Comparison of ENCODE assay signal across 1 cellular context in genomic region chr5:94830520-94830919, GRCh38.
TF ChIP-seq lines count a peak whose summit lies in the region.

No MANE protein-coding gene starts in this region.

TF ChIP-seq in HCT116, 20 proteins besides CTCF, POLR2A, EP300 and RAD21 (continued from another document):
- TF ChIP-seq ZBTB33 (IDR thresholded peaks at IDR 0.05; ENCODE audit: extremely low read depth, insufficient replicate concordance, low read length) (no peak), JUND (IDR thresholded peaks at IDR 0.05) (no peak), ATF3 (IDR thresholded peaks at IDR 0.05) (no peak), ELF1 (IDR thresholded peaks at IDR 0.05; ENCODE audit: borderline replicate concordance, low read depth) (no peak)
